26 cellular contexts compared by ENCODE assay signal in genomic region chr11:1668911-1669473, GRCh38. TPM values are rescaled to one million over a fixed set of nuclear protein-coding genes. Genes with fewer than 3 reads are reported as not detected.
A peak's percentile ranks its signal among the peaks of the same experiment; 100 is the strongest.
DNase-seq lines count a peak whose midpoint lies in the region; ATAC-seq and TF ChIP-seq lines count a peak whose summit lies in the region.
"Had no signal": no experiment of that assay in that cellular context is flagged by ENCODE, and none has a peak within 500 bp of the region (broad histone marks: within the 10 kb centered on the region; RNA-seq: fewer than 3 reads in every experiment).

No MANE protein-coding gene starts in this region.

- H3K27ac ChIP-seq in breast epithelium (peak overlapping the region; percentile 33 to 38), lower lobe of right lung (no peak overlapping the region), osteoblast (ENCODE audit: low read depth, low read length) (no peak overlapping the region)
- H3K27ac ChIP-seq: BLaER1, RWPE1 had no signal

- H2AFZ ChIP-seq in osteoblast (ENCODE audit: low read length), result no peak overlapping the region

- H3K27me3 Mint-ChIP-seq in MCF 10A (ENCODE audit: insufficient read depth, unreplicated experiment), result peaks cover 65% of the 10 kb centered on the region

- POLR2A ChIA-PET in MCF 10A (lab: Yijun Ruan, JAX), result no interaction called here

- H4K20me1 ChIP-seq in osteoblast (ENCODE audit: insufficient read depth, low read length), result no peaks in the 10 kb centered on the region
- H4K20me1 ChIP-seq: BLaER1 had no signal

- H3K36me3 ChIP-seq in breast epithelium (no peaks in the 10 kb centered on the region), lower lobe of right lung (no peaks in the 10 kb centered on the region), osteoblast (ENCODE audit: insufficient read depth, low read length) (no peaks in the 10 kb centered on the region)
- H3K36me3 ChIP-seq: BLaER1, HAP-1, MG63 had no signal

- CTCF ChIA-PET in MCF 10A (lab: Yijun Ruan, JAX), result no interaction called here

- no peak for ATAC-seq in lower lobe of right lung
- no peak for ATAC-seq in GM19455 (IDR thresholded peaks at IDR 0.05; ENCODE audit: unreplicated experiment)
- no peak for ATAC-seq in GM21367 (IDR thresholded peaks at IDR 0.05; ENCODE audit: unreplicated experiment)
- ATAC-seq: K562, Panc1 had no signal

- H3K9me3 Mint-ChIP-seq in MCF 10A (ENCODE audit: unreplicated experiment), result no peaks in the 10 kb centered on the region
- H3K9me3 Mint-ChIP-seq: HFFc6 had no signal

- no peak for DNase-seq in breast epithelium (ENCODE audit: low spot score in 2 of 2)
- no peak for DNase-seq in MCF 10A (ENCODE audit: unreplicated experiment)
- peak; percentile 35 for DNase-seq in lower lobe of right lung
- peak; percentile 73 for DNase-seq in osteoblast (ENCODE audit: insufficient read length, low spot score, missing footprints)
- DNase-seq in NCI-H2196 (lab: John Stamatoyannopoulos, UW; ENCODE audit: unreplicated experiment), result no peak
- DNase-seq: CD4-positive, CD25-positive, alpha-beta regulatory T cell; DMS153; GOT3; HFFc6; NCI-H2029 treated with DMSO at 0.1 percent for 48 hours; NCI-H2227 treated with DMSO at 0.1 percent for 48 hours; NCI-H526 treated with DMSO at 0.1 percent for 48 hours; SHP77 had no signal

- H3K4me3 ChIP-seq in breast epithelium (no peak overlapping the region), lower lobe of right lung (no peak overlapping the region), osteoblast (ENCODE audit: insufficient read depth, low read length) (no peak overlapping the region)
- H3K4me3 ChIP-seq: BLaER1, HAP-1, K562, MG63 had no signal

- no peak for TF ChIP-seq CTCF in breast epithelium (IDR thresholded peaks at IDR 0.05)
- no peak for TF ChIP-seq CTCF in MCF 10A (IDR thresholded peaks at IDR 0.05; ENCODE audit: unreplicated experiment)
- TF ChIP-seq CTCF in lower lobe of right lung (IDR thresholded peaks at IDR 0.05), result no peak
- no peak for TF ChIP-seq CTCF in osteoblast (IDR thresholded peaks at IDR 0.05; ENCODE audit: extremely low read depth, low read depth, low read length)

- no peaks in the 10 kb centered on the region for H3K4me1 Mint-ChIP-seq in MCF 10A (ENCODE audit: insufficient read depth, unreplicated experiment)
- H3K4me1 Mint-ChIP-seq: CD4-positive, CD25-positive, alpha-beta regulatory T cell had no signal

- H3K9me3 ChIP-seq in breast epithelium, result no peaks in the 10 kb centered on the region
- no peaks in the 10 kb centered on the region for H3K9me3 ChIP-seq in lower lobe of right lung
- H3K9me3 ChIP-seq in osteoblast (ENCODE audit: low read depth, low read length), result no peaks in the 10 kb centered on the region
- H3K9me3 ChIP-seq: BLaER1, HAP-1, MG63 had no signal

- no peak overlapping the region for H3K27ac Mint-ChIP-seq in MCF 10A (ENCODE audit: low read depth, unreplicated experiment)
- H3K27ac Mint-ChIP-seq: HFFc6 had no signal

- H3K4me2 ChIP-seq in osteoblast (ENCODE audit: insufficient read depth, low read length), result no peak overlapping the region
- H3K4me2 ChIP-seq: BLaER1 had no signal

- H3K4me3 Mint-ChIP-seq in MCF 10A (ENCODE audit: unreplicated experiment), result no peak overlapping the region
- H3K4me3 Mint-ChIP-seq: CD4-positive, CD25-positive, alpha-beta regulatory T cell; HFFc6 had no signal

- no peaks in the 10 kb centered on the region for H3K36me3 Mint-ChIP-seq in MCF 10A (ENCODE audit: insufficient read depth, unreplicated experiment)
- H3K36me3 Mint-ChIP-seq: CD4-positive, CD25-positive, alpha-beta regulatory T cell had no signal

- TF ChIP-seq POLR2A in breast epithelium (IDR thresholded peaks at IDR 0.05), result no peak

- H3K4me1 ChIP-seq in breast epithelium (no peaks in the 10 kb centered on the region), lower lobe of right lung (no peaks in the 10 kb centered on the region), osteoblast (ENCODE audit: insufficient read depth, low read length) (no peaks in the 10 kb centered on the region)
- H3K4me1 ChIP-seq: BLaER1, HAP-1 had no signal

- H3K27me3 ChIP-seq in breast epithelium (peaks cover 0 to 29% of the 10 kb centered on the region in 2 donors), lower lobe of right lung (ENCODE audit: low read depth) (peaks cover 22% of the 10 kb centered on the region), osteoblast (ENCODE audit: insufficient read depth, low read length) (peaks cover 44% of the 10 kb centered on the region)

- intact Hi-C loops in breast epithelium (cut with DNase I; ENCODE audit: low total_unique reads) (no loop called here), MCF 10A (cut with micrococcal nuclease) (no loop called here), lower lobe of right lung (cut with DNase I) (no loop called here)

- H3K79me2 ChIP-seq in osteoblast (ENCODE audit: insufficient read depth, low read length), result no peaks in the 10 kb centered on the region

- no TSS peak for BruUV-seq in MCF 10A (replicated peaks; lab: Mats Ljungman, UMichigan)

RNA-seq across cellular contexts. Expression of gene KRTAP5-6, which starts 28.0 kb away (rescaled TPM):
- total RNA-seq in breast epithelium, result not detected
- total RNA-seq in MCF 10A (2022), result not detected in 2 replicates
- total RNA-seq in lower lobe of right lung, result not detected
- total RNA-seq in osteoblast, result not detected in 2 replicates
- total RNA-seq: A172; CD4-positive, CD25-positive, alpha-beta regulatory T cell; HFFc6; HT1080; K562; LHCN-M2; NCI-H460; SK-MEL-5 had no signal

RNA-seq across cellular contexts. Expression of gene KRTAP5-5, which starts 39.4 kb away (rescaled TPM):
- not detected for total RNA-seq in breast epithelium
- total RNA-seq in MCF 10A (2022), result not detected in 2 replicates
- total RNA-seq in lower lobe of right lung, result not detected
- not detected in 2 replicates for total RNA-seq in osteoblast
- total RNA-seq: A172; CD4-positive, CD25-positive, alpha-beta regulatory T cell; HFFc6; HT1080; K562; LHCN-M2; NCI-H460; SK-MEL-5 had no signal

RNA-seq across cellular contexts. Expression of gene KRTAP5-4, which starts 47.1 kb away (rescaled TPM):
- total RNA-seq in breast epithelium (not detected), MCF 10A (2022) (not detected in 2 replicates), lower lobe of right lung (not detected), osteoblast (not detected in 2 replicates)
- total RNA-seq: A172; CD4-positive, CD25-positive, alpha-beta regulatory T cell; HFFc6; HT1080; K562; LHCN-M2; NCI-H460; SK-MEL-5 had no signal

Comparison
In these comparisons a context has a peak if more than half of its experiments do, and no peak if none do; other contexts are left out.
1. DNase-seq: peak in lower lobe of right lung (single experiment) and osteoblast (single experiment); none in breast epithelium (0 of 2), MCF 10A (single experiment) and NCI-H2196 (single experiment).
2. H3K27ac ChIP-seq: peak in breast epithelium (2 of 2); none in lower lobe of right lung (single experiment) and osteoblast (single experiment).